Comparison of ENCODE assay signal across 1 cellular context in the genomic region with DNA sequence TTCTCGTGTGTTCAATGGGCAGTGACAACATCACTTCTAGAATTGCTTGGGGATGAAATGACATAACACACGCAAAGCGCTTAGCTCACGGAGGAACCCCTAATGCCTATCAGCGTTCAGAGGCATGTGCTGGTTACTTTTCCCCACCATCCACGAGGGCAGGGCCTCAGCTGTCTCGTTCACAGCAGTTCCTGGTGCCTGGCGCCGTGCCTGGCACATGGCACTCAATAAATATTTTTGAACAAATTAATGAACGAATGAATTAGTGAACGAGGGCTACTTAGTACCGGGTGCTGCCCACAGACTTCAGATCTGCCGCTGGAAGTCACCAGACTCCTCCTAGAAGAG.
TF ChIP-seq lines count a peak whose summit lies in the region.

No MANE protein-coding gene starts in this region.

TF ChIP-seq in K562, 482 proteins besides CTCF, POLR2A, EP300 and RAD21:
- TF ChIP-seq CHCHD3 (CRISPR knock-in tag; IDR thresholded peaks at IDR 0.05) (no peak), PPARD (CRISPR knock-in tag; IDR thresholded peaks at IDR 0.05) (no peak), ZNF24 (IDR thresholded peaks at IDR 0.05) (0 out of 2 replicates have a peak, but pooled peaks have one; percentile 34), PCBP2 (IDR thresholded peaks at IDR 0.05; ENCODE audit: low read depth, low read length, poor library complexity, severe bottlenecking) (no peak)
- TF ChIP-seq, protein P1, sequence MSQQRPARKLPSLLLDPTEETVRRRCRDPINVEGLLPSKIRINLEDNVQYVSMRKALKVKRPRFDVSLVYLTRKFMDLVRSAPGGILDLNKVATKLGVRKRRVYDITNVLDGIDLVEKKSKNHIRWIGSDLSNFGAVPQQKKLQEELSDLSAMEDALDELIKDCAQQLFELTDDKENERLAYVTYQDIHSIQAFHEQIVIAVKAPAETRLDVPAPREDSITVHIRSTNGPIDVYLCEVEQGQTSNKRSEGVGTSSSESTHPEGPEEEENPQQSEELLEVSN (IDR thresholded peaks at IDR 0.05; ENCODE audit: borderline replicate concordance in 1 of 2, extremely low read depth in 1 of 2, insufficient read depth in 1 of 2, insufficient read length in 1 of 2, low read depth in 1 of 2, low read length in 1 of 2, poor library complexity in 1 of 2, severe bottlenecking in 1 of 2): peak in 1 of 2 experiments; percentile 19
